In the genomic region with DNA sequence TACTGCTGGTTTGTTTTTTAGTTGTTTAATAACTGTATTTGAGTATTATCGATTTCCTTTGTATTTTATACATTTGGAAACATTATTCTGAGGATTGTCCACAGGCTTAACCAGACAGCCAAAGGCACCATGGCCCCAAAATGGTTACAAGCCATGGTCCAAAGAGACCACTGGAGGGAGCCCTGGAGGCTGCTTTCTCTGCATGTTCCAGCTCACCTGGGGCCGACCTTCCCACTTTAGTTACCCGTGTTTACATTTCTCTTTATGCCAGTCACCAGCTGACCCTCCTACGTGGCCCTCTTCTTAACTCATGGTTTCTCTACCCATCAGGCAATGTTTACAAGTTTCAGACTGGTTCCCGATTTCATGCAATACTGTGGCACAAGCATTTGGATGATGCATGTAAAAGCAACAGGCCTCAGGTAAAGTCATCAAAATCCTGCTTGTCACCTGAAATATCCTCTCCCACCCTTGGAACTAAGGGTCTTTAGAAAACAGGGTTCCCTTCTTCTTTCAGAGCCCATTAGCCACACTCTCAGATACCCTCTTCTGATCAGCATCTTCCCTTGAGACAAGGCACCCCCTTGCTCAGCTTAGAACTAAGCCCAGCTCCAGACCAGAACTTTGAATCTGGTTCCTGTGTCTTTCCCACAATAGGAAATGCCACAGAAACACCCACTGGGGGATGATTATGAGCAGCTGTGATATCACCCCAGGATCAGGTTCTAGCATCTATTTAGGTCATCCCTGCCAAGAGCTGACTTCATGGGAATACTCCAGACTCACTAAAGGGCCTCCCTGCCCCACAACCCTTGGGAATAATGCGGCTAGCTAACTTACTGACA, we compare ENCODE assay signal across 8 cellular contexts. TPM values are rescaled to one million over a fixed set of nuclear protein-coding genes. Genes with fewer than 3 reads are reported as not detected.
A peak's percentile ranks its signal among the peaks of the same experiment; 100 is the strongest.
DNase-seq lines count a peak whose midpoint lies in the region; ATAC-seq and TF ChIP-seq lines count a peak whose summit lies in the region.

No MANE protein-coding gene starts in this region.

- no peaks in the 10 kb centered on the region for H3K4me1 ChIP-seq in sigmoid colon

- H3K27ac ChIP-seq in sigmoid colon, result no peak overlapping the region

- intact Hi-C loops in sigmoid colon (cut with DNase I), result no loop called here

- TF ChIP-seq EP300 in sigmoid colon (IDR thresholded peaks at IDR 0.05), result no peak

- DNase-seq in DMS153 treated with DMSO at 0.1 percent for 48 hours (lab: John Stamatoyannopoulos, UW; ENCODE audit: unreplicated experiment) (peak; percentile 57), RPMI8226 (peak; percentile 82), glomerular visceral epithelial cell (ENCODE audit: extremely low spot score) (peak; percentile 59), sigmoid colon (no peak)
- peak; percentile 42 for DNase-seq in Jurkat, Clone E6-1 (ENCODE audit: low read depth, low spot score)
- peak; percentile 64 for DNase-seq in activated naive CD4-positive, alpha-beta T cell treated with Interleukin-2 at 50 U/mL for 16 hours

- H3K4me3 ChIP-seq in Jurkat, Clone E6-1 (ENCODE audit: low read length), result no peak overlapping the region
- H3K4me3 ChIP-seq in sigmoid colon, result no peak overlapping the region

- H3K9me3 ChIP-seq in sigmoid colon, result no peaks in the 10 kb centered on the region

- no peak for TF ChIP-seq POLR2A in sigmoid colon (IDR thresholded peaks at IDR 0.05)

- TF ChIP-seq CTCF in sigmoid colon (IDR thresholded peaks at IDR 0.05), result peak; percentile 28 to 69 (median 58)

- WGBS in sigmoid colon, 2 donors, result 22 to 32% methylated on average over 6 of the region's 6 CpGs

- ATAC-seq in GM21717 (IDR thresholded peaks at IDR 0.05; ENCODE audit: unreplicated experiment), result no peak
- no peak for ATAC-seq in GM18907 (IDR thresholded peaks at IDR 0.05; ENCODE audit: unreplicated experiment)

- H3K36me3 ChIP-seq in sigmoid colon, result no peaks in the 10 kb centered on the region

- no peaks in the 10 kb centered on the region for H3K27me3 ChIP-seq in sigmoid colon

RNA-seq across cellular contexts. Expression of gene GARNL3, which starts 49.9 kb away (rescaled TPM):
- polyA plus RNA-seq in Jurkat, Clone E6-1 (2012; ENCODE audit: insufficient read depth, insufficient read length), result 6.2 TPM
- 10 to 100 TPM; 10.2 to 28.0 (median 17.6) TPM for total RNA-seq in sigmoid colon
- polyA plus RNA-seq in sigmoid colon, result 1 to 10 TPM in 2 of 3 donors, under 1 TPM in 1; 0.92 to 4.8 (median 3.0) TPM
